In genomic region chr6:81340946-81341345, GRCh38 we compare ENCODE assay signal across 5 cellular contexts.
"Had no signal": no experiment of that assay in that cellular context is flagged by ENCODE, and none has a peak within 500 bp of the region (broad histone marks: within the 10 kb centered on the region; RNA-seq: fewer than 3 reads in every experiment).

No MANE protein-coding gene starts in this region.

- H3K4me2 ChIP-seq: GM23338 had no signal

- H3K4me3 Mint-ChIP-seq: GM23338, H9 had no signal

- H3K4me1 Mint-ChIP-seq: GM23338 had no signal

- DNase-seq: H9, HCEC 1CT, IMR-90 had no signal

- ATAC-seq: GM23338, K562 had no signal

- H2AFZ ChIP-seq: GM23338 had no signal

- H3K27ac Mint-ChIP-seq: GM23338, H9 had no signal

- H3K4me3 ChIP-seq: GM23338, K562 had no signal
